ENCODE assay signal across 31 cellular contexts in genomic region chr12:42737364-42737763, GRCh38.
"Had no signal": no experiment of that assay in that cellular context is flagged by ENCODE, and none has a peak within 500 bp of the region (broad histone marks: within the 10 kb centered on the region; RNA-seq: fewer than 3 reads in every experiment).

No MANE protein-coding gene starts in this region.

- H3K36me3 Mint-ChIP-seq: naive thymus-derived CD4-positive, alpha-beta T cell; natural killer cell; stimulated activated memory B cell treated with anti-CD40 and anti-IgM and Interleukin-4, amounts not matched to agents 10 μg/mL and 1 μg/mL and 100 μg/mL, for 72 hours; type B pancreatic cell had no signal

- H3K4me3 ChIP-seq: pancreas, prostate gland, right atrium auricular region, right lobe of liver, sigmoid colon, spleen, suprapubic skin, testis, tibial artery, transverse colon, upper lobe of right lung, uterus had no signal

- DNase-seq: naive thymus-derived CD4-positive, alpha-beta T cell; natural killer cell; nephron progenitor cell; nucleus accumbens; pancreas; retina; right lobe of liver; sigmoid colon; small intestine; spleen; stimulated activated CD4-positive, alpha-beta T cell treated with anti-CD3 and anti-CD28 coated beads, Interleukin-12 subunit alpha, Interleukin-12 subunit beta, amount 100 ng/mL, for 4 hours; stimulated activated CD4-positive, alpha-beta T cell treated with anti-CD3 and anti-CD28 coated beads, Interleukin-1b, Interleukin-23, amount 100 ng/mL, for 48 hours; stimulated activated CD4-positive, alpha-beta T cell treated with anti-CD3 and anti-CD28 coated beads, Interleukin-4, amount 100 ng/mL, for 1 hour; stimulated activated CD4-positive, alpha-beta T cell treated with anti-CD3 and anti-CD28 coated beads, Interleukin-4, amount 100 ng/mL, for 4 hours; stimulated activated CD8-positive, alpha-beta memory T cell treated with anti-CD3 and anti-CD28 coated beads, Interleukin-4, amount 100 ng/mL, for 48 hours; stimulated activated naive CD4-positive, alpha-beta T cell; stimulated activated naive CD8-positive, alpha-beta T cell treated with anti-CD3 and anti-CD28 coated beads, Interleukin-15, amount 100 ng/mL, for 72 hours; stimulated activated naive CD8-positive, alpha-beta T cell treated with anti-CD3 and anti-CD28 coated beads, Interleukin-15, Interleukin-2, amounts not matched to agents 100 U/mL and 50 U/mL, for 24 hours; substantia nigra; testis; tibial artery; transverse colon; upper lobe of right lung; uterus had no signal

- H3K27ac ChIP-seq: neutrophil, pancreas, prostate gland, right lobe of liver, sigmoid colon, spleen, suprapubic skin, testis, tibial artery, transverse colon, upper lobe of right lung, uterus had no signal

- H3K27ac Mint-ChIP-seq: naive thymus-derived CD4-positive, alpha-beta T cell; natural killer cell; nephron progenitor cell; stimulated activated memory B cell treated with anti-CD40 and anti-IgM and Interleukin-4, amounts not matched to agents 10 μg/mL and 1 μg/mL and 100 μg/mL, for 72 hours; stimulated activated naive CD8-positive, alpha-beta T cell treated with anti-CD3 and anti-CD28 coated beads, Interleukin-15, amount 100 ng/mL, for 72 hours; type B pancreatic cell had no signal

- ATAC-seq: naive thymus-derived CD4-positive, alpha-beta T cell; natural killer cell; pancreas; right lobe of liver; stimulated activated memory B cell treated with anti-CD40 and anti-IgM and Interleukin-4, amounts not matched to agents 10 μg/mL and 1 μg/mL and 100 μg/mL, for 72 hours; stimulated activated naive CD8-positive, alpha-beta T cell treated with anti-CD3 and anti-CD28 coated beads, Interleukin-15, amount 100 ng/mL, for 72 hours; stimulated activated naive CD8-positive, alpha-beta T cell treated with anti-CD3 and anti-CD28 coated beads, Interleukin-15, Interleukin-2, amounts not matched to agents 100 U/mL and 50 U/mL, for 24 hours; upper lobe of right lung had no signal

- H3K36me3 ChIP-seq: neutrophil, pancreas, prostate gland, right atrium auricular region, right lobe of liver, sigmoid colon, spleen, suprapubic skin, tibial artery, transverse colon, upper lobe of right lung, uterus had no signal

- H3K9me3 Mint-ChIP-seq: nephron progenitor cell; neural crest cell; stimulated activated memory B cell treated with anti-CD40 and anti-IgM and Interleukin-4, amounts not matched to agents 10 μg/mL and 1 μg/mL and 100 μg/mL, for 72 hours; stimulated activated naive CD8-positive, alpha-beta T cell treated with anti-CD3 and anti-CD28 coated beads, Interleukin-15, amount 100 ng/mL, for 72 hours; type B pancreatic cell had no signal

- H3K4me1 ChIP-seq: pancreas, prostate gland, right lobe of liver, spleen, testis, upper lobe of right lung, uterus had no signal

- H3K9me3 ChIP-seq: neutrophil, pancreas, prostate gland, right atrium auricular region, right lobe of liver, sigmoid colon, suprapubic skin, testis, tibial artery, transverse colon, upper lobe of right lung, uterus had no signal

- H3K27me3 Mint-ChIP-seq: stimulated activated memory B cell treated with anti-CD40 and anti-IgM and Interleukin-4, amounts not matched to agents 10 μg/mL and 1 μg/mL and 100 μg/mL, for 72 hours; stimulated activated naive CD8-positive, alpha-beta T cell treated with anti-CD3 and anti-CD28 coated beads, Interleukin-15, amount 100 ng/mL, for 72 hours had no signal

- H3K27me3 ChIP-seq: neutrophil, pancreas, right atrium auricular region, right lobe of liver, sigmoid colon, spleen, suprapubic skin, testis, tibial artery, transverse colon, upper lobe of right lung, uterus had no signal

- H3K4me1 Mint-ChIP-seq: naive thymus-derived CD4-positive, alpha-beta T cell; natural killer cell; stimulated activated memory B cell treated with anti-CD40 and anti-IgM and Interleukin-4, amounts not matched to agents 10 μg/mL and 1 μg/mL and 100 μg/mL, for 72 hours; stimulated activated naive CD8-positive, alpha-beta T cell treated with anti-CD3 and anti-CD28 coated beads, Interleukin-15, amount 100 ng/mL, for 72 hours had no signal

- H3K4me3 Mint-ChIP-seq: naive thymus-derived CD4-positive, alpha-beta T cell; natural killer cell; nephron progenitor cell; neural crest cell; stimulated activated memory B cell treated with anti-CD40 and anti-IgM and Interleukin-4, amounts not matched to agents 10 μg/mL and 1 μg/mL and 100 μg/mL, for 72 hours; stimulated activated naive CD8-positive, alpha-beta T cell treated with anti-CD3 and anti-CD28 coated beads, Interleukin-15, amount 100 ng/mL, for 72 hours; type B pancreatic cell had no signal
